ENCODE assay signal across 25 cellular contexts in genomic region chr2:208509586-208509985, GRCh38.
"Had no signal": no experiment of that assay in that cellular context is flagged by ENCODE, and none has a peak within 500 bp of the region (broad histone marks: within the 10 kb centered on the region; RNA-seq: fewer than 3 reads in every experiment).

No MANE protein-coding gene starts in this region.

- H3K27ac ChIP-seq: colonic mucosa, coronary artery, dorsolateral prefrontal cortex, epithelial cell of prostate, esophagus muscularis mucosa, esophagus squamous epithelium, foreskin keratinocyte, gastrocnemius medialis, gastroesophageal sphincter, heart left ventricle, heart right ventricle, hepatocyte had no signal

- H3K36me3 ChIP-seq: colonic mucosa, esophagus muscularis mucosa, esophagus squamous epithelium, gastrocnemius medialis, gastroesophageal sphincter, heart left ventricle, heart right ventricle had no signal

- ATAC-seq: effector memory CD8-positive, alpha-beta T cell; esophagus mucosa; foreskin keratinocyte; gastrocnemius medialis; gastroesophageal sphincter; heart left ventricle; heart right ventricle had no signal

- H3K4me3 ChIP-seq: colonic mucosa, coronary artery, dorsolateral prefrontal cortex, esophagus muscularis mucosa, esophagus squamous epithelium, gastrocnemius medialis, gastroesophageal sphincter, heart left ventricle, heart right ventricle, hepatocyte had no signal

- H3K4me1 ChIP-seq: colonic mucosa, esophagus muscularis mucosa, esophagus squamous epithelium, foreskin keratinocyte, gastrocnemius medialis, gastroesophageal sphincter, heart left ventricle, heart right ventricle had no signal

- DNase-seq: colonic mucosa; cortex of kidney; dermis blood vessel endothelial cell; dorsolateral prefrontal cortex; effector CD4-positive, alpha-beta T cell; effector CD8-positive, alpha-beta T cell; effector memory CD4-positive, alpha-beta T cell; effector memory CD8-positive, alpha-beta T cell; endodermal cell; erythroblast; esophagus squamous epithelium; foreskin fibroblast; foreskin keratinocyte; foreskin melanocyte; gastrocnemius medialis; glutamatergic neuron; head of caudate nucleus; heart left ventricle; heart right ventricle had no signal

- H3K27me3 ChIP-seq: colonic mucosa, dorsolateral prefrontal cortex, esophagus muscularis mucosa, esophagus squamous epithelium, foreskin keratinocyte, gastrocnemius medialis, gastroesophageal sphincter, heart left ventricle, heart right ventricle, hepatocyte had no signal

- H3K9me3 ChIP-seq: colonic mucosa, esophagus squamous epithelium had no signal
